14 cellular contexts compared by ENCODE assay signal in the genomic region with DNA sequence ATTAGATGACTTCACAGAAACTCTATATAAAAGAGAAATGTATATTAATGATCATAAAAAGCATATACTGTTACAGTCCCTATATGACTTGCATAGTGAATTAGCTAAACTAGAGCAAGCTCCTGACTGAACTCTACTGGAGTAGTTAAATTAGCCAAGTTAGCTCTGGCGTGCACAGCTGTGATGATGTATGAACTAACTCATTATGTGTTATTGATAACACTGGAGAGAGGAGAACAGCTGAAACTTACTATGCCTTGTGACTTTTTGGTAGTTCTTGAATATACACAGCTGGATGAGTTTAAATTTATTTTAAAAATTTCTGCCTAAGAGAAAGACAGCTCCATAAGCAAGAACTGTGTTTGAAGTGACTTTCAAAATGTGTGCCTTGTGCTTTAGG. TPM values are rescaled to one million over a fixed set of nuclear protein-coding genes. Genes with fewer than 3 reads are reported as not detected.
DNase-seq lines count a peak whose midpoint lies in the region; ATAC-seq, FAIRE-seq and TF ChIP-seq lines count a peak whose summit lies in the region.
"Had no signal": no experiment of that assay in that cellular context is flagged by ENCODE, and none has a peak within 500 bp of the region (broad histone marks: within the 10 kb centered on the region; RNA-seq: fewer than 3 reads in every experiment).

No MANE protein-coding gene starts in this region.

- 20% methylated on average over 1 of the region's 1 CpG; no CpG with 5 or more reads in 1 of the 2 experiments for WGBS in IMR-90 (ENCODE audit: extremely low coverage in 2 of 2, insufficient read length in 1 of 2), 2 experiments

- no peak overlapping the region for H3K56ac ChIP-seq in IMR-90 (ENCODE audit: extremely low read depth, insufficient read depth, low read length)

- H3K27me3 ChIP-seq in IMR-90 (ENCODE audit: control insufficient read depth, insufficient read depth, low read length) (no peaks in the 10 kb centered on the region), keratinocyte (ENCODE audit: control insufficient read depth, extremely low read depth, insufficient read depth, low read length) (no peaks in the 10 kb centered on the region)
- H3K27me3 ChIP-seq: body of pancreas, MG63 had no signal

- H3K23ac ChIP-seq in IMR-90 (ENCODE audit: low read depth, low read length) = peak overlapping the region; percentile 13; the same call in 1 of the 2 replicates

- peaks cover 91% of the 10 kb centered on the region for H3K36me3 Mint-ChIP-seq in activated T-helper 17 cell treated with anti-CD3 and anti-CD28 coated beads, Interleukin-2, amount 50 U/mL, for 72 hours (ENCODE audit: low read depth)

- peaks cover 100% of the 10 kb centered on the region for H3K79me2 ChIP-seq in keratinocyte (ENCODE audit: control insufficient read depth, insufficient read depth, low read length)

- no peak overlapping the region for H4K8ac ChIP-seq in IMR-90 (ENCODE audit: low read depth in 2 of 2, low read length in 2 of 2)

- CTCF ChIA-PET in IMR-90 (lab: Yijun Ruan, JAX) = interaction anchor here (0.6 kb wide), 1 partner anchor 455 kb away, joined by 3 read pairs; no protein-coding TSS in a partner anchor

- no peak overlapping the region for H3K4ac ChIP-seq in IMR-90 (ENCODE audit: low read depth, low read length)

- no peak overlapping the region for H3K14ac ChIP-seq in IMR-90 (replicated peaks; ENCODE audit: low read depth, low read length)

- no peak overlapping the region for H2AK5ac ChIP-seq in IMR-90 (ENCODE audit: low read depth, low read length)

- peaks cover 17% of the 10 kb centered on the region for H3K9me1 ChIP-seq in IMR-90 (ENCODE audit: insufficient read depth, low read length)
- no peaks in the 10 kb centered on the region for H3K9me1 ChIP-seq in keratinocyte (ENCODE audit: control insufficient read depth, extremely low read depth, insufficient read depth, low read length)

- H3K9ac ChIP-seq in IMR-90 (ENCODE audit: low read depth, low read length) = no peak overlapping the region
- peak overlapping the region; percentile 6 for H3K9ac ChIP-seq in keratinocyte (ENCODE audit: control insufficient read depth, extremely low read depth, insufficient read depth, low read length)

- H4K91ac ChIP-seq in IMR-90 (ENCODE audit: insufficient read depth, low read depth, low read length) = no peak overlapping the region

- no peak overlapping the region for H2AFZ ChIP-seq in IMR-90 (replicated peaks; ENCODE audit: low read length, poor library complexity)
- no peak overlapping the region for H2AFZ ChIP-seq in keratinocyte (ENCODE audit: control insufficient read depth, low read length)

- TF ChIP-seq CTCF in IMR-90 (conservative IDR thresholded peaks at IDR 0.05; ENCODE audit: low read depth, low read length) (no peak), keratinocyte (optimal IDR thresholded peaks at IDR 0.05 in 1 of 3, IDR thresholded peaks at IDR 0.05 in 1 of 3, conservative IDR thresholded peaks at IDR 0.05 in 1 of 3; ENCODE audit: extremely low read depth in 1 of 3, insufficient read depth in 2 of 3, low read length in 3 of 3) (no peak)

- no peak overlapping the region for H3K27ac ChIP-seq in IMR-90 (ENCODE audit: insufficient read depth, low read length)
- H3K27ac ChIP-seq in keratinocyte (ENCODE audit: control insufficient read depth, insufficient read depth, low read length) = peak overlapping the region; percentile 22
- H3K27ac ChIP-seq: body of pancreas had no signal

- peaks cover 23% of the 10 kb centered on the region for H3K4me1 ChIP-seq in IMR-90 (ENCODE audit: control insufficient read depth, insufficient read depth, low read length)
- H3K4me1 ChIP-seq in keratinocyte (ENCODE audit: control insufficient read depth, extremely low read depth, insufficient read depth, low read length) = peaks cover 91% of the 10 kb centered on the region

- no peak overlapping the region for H2BK20ac ChIP-seq in IMR-90 (ENCODE audit: low read depth, low read length)

- FAIRE-seq in keratinocyte (lab: Jason Lieb, UNC) = no peak

- in situ Hi-C loops in IMR-90 (cut with MboI; ENCODE audit: low sequenced_read_pairs) (no loop called here), G401 (cut with HindIII; ENCODE audit: low sequenced_read_pairs) (no loop called here)

- peak overlapping the region; percentile 55 for H3K4me3 Mint-ChIP-seq in activated T-helper 17 cell treated with anti-CD3 and anti-CD28 coated beads, Interleukin-2, amount 50 U/mL, for 72 hours

- intact Hi-C loops in IMR-90 (cut with micrococcal nuclease) = no loop called here

- peak in 2 of 3 experiments; percentile 32 to 62 for DNase-seq in NCI-H1417 (lab: John Stamatoyannopoulos, UW)
- no peak for DNase-seq in NCI-H1417 treated with DMSO at 0.1 percent for 48 hours (lab: John Stamatoyannopoulos, UW)
- peak; percentile 61 for DNase-seq in IMR-90
- no peak for DNase-seq in keratinocyte (ENCODE audit: low read depth, low spot score)
- no peak for DNase-seq in NCI-H2227 treated with DMSO at 0.1 percent for 48 hours (lab: John Stamatoyannopoulos, UW)
- no peak for DNase-seq in G401 (ENCODE audit: low spot score)
- no peak for DNase-seq in MV-4-11 (lab: John Stamatoyannopoulos, UW)
- DNase-seq: activated gamma-delta T cell treated with Interleukin-2 at 50 U/mL for 16 hours; body of pancreas; GF-D8; MG63; naive thymus-derived CD8-positive, alpha-beta T cell; WERI-Rb-1 had no signal

- H3K9me3 ChIP-seq in IMR-90 (ENCODE audit: control insufficient read depth, insufficient read depth, low read length) = no peaks in the 10 kb centered on the region
- no peaks in the 10 kb centered on the region for H3K9me3 ChIP-seq in keratinocyte (ENCODE audit: control insufficient read depth, low read depth, low read length)
- H3K9me3 ChIP-seq: body of pancreas, MG63 had no signal

- H3K27ac Mint-ChIP-seq in activated T-helper 17 cell treated with anti-CD3 and anti-CD28 coated beads, Interleukin-2, amount 50 U/mL, for 72 hours = no peak overlapping the region
- H3K27ac Mint-ChIP-seq: naive thymus-derived CD8-positive, alpha-beta T cell had no signal

- H3K36me3 ChIP-seq in IMR-90 (ENCODE audit: control insufficient read depth, insufficient read depth, low read length) (peaks cover 18% of the 10 kb centered on the region), keratinocyte (ENCODE audit: control insufficient read depth in 2 of 2, extremely low read depth in 1 of 2, insufficient read depth in 2 of 2, low read length in 2 of 2) (peaks cover 10 to 45% of the 10 kb centered on the region in 2 experiments)

- H2BK15ac ChIP-seq in IMR-90 (ENCODE audit: low read depth, low read length) = no peak overlapping the region

- peak overlapping the region; percentile 67; the same call in 1 of the 2 replicates for H3K4me2 ChIP-seq in IMR-90 (ENCODE audit: low read depth, low read length)
- H3K4me2 ChIP-seq in keratinocyte (ENCODE audit: control insufficient read depth, extremely low read depth, insufficient read depth, low read depth, low read length) = peak overlapping the region; percentile 28

- no peaks in the 10 kb centered on the region for H3K27me3 Mint-ChIP-seq in activated T-helper 17 cell treated with anti-CD3 and anti-CD28 coated beads, Interleukin-2, amount 50 U/mL, for 72 hours
- H3K27me3 Mint-ChIP-seq: naive thymus-derived CD8-positive, alpha-beta T cell had no signal

- TF ChIP-seq POLR2A in IMR-90 (IDR thresholded peaks at IDR 0.05; ENCODE audit: low read depth, low read length) = no peak

- H2BK5ac ChIP-seq in IMR-90 (ENCODE audit: low read depth, low read length, poor library complexity, severe bottlenecking) = no peak overlapping the region

- POLR2A ChIA-PET in IMR-90 (lab: Charles Lee; ENCODE audit: unreplicated experiment) = interaction anchor here (0.7 kb wide), 1 partner anchor 296 kb away, joined by 3 read pairs; no protein-coding TSS in a partner anchor

- BruUV-seq in IMR-90 (replicated peaks; lab: Mats Ljungman, UMichigan) = no TSS peak

- H3K79me1 ChIP-seq in IMR-90 (ENCODE audit: low read depth in 1 of 2, low read length in 2 of 2) = peaks cover 0 to 41% of the 10 kb centered on the region in 2 experiments; a peak in 2 of 4 replicates

- no peak for TF ChIP-seq RAD21 in IMR-90 (IDR thresholded peaks at IDR 0.05; ENCODE audit: low read length)

- H2BK120ac ChIP-seq in IMR-90 (ENCODE audit: low read depth, low read length) = no peak overlapping the region

- peaks cover 77% of the 10 kb centered on the region for H4K20me1 ChIP-seq in IMR-90 (ENCODE audit: insufficient read depth, low read length)
- H4K20me1 ChIP-seq in keratinocyte (ENCODE audit: control insufficient read depth, extremely low read depth, insufficient read depth, low read length) = peaks cover 17% of the 10 kb centered on the region

- peaks cover 54% of the 10 kb centered on the region for H3K4me1 Mint-ChIP-seq in activated T-helper 17 cell treated with anti-CD3 and anti-CD28 coated beads, Interleukin-2, amount 50 U/mL, for 72 hours

- no peak overlapping the region for H4K5ac ChIP-seq in IMR-90 (ENCODE audit: low read depth, low read length)

- dilution Hi-C loops in IMR-90 (cut with HindIII; ENCODE audit: low sequenced_read_pairs, unreplicated experiment) (no loop called here), keratinocyte (cut with MboI; ENCODE audit: extremely low pct_ligation_motif_present, low sequenced_read_pairs) (no loop called here)

- no peak overlapping the region for H2AK9ac ChIP-seq in IMR-90 (replicated peaks; ENCODE audit: low read depth, low read length, poor library complexity)

- H3K4me3 ChIP-seq in IMR-90 (ENCODE audit: insufficient read depth, low read depth, low read length) (no peak overlapping the region), keratinocyte (ENCODE audit: control insufficient read depth in 2 of 3, extremely low read depth in 1 of 3, insufficient read depth in 2 of 3, low read depth in 1 of 3, low read length in 3 of 3) (peak overlapping the region in 1 of 3 experiments; percentile 4)
- H3K4me3 ChIP-seq: body of pancreas, MG63 had no signal

- ATAC-seq in IMR-90 (ENCODE audit: low read depth) = peak; percentile 19; the same call in 1 of the 2 replicates
- no peak for ATAC-seq in activated T-helper 17 cell treated with anti-CD3 and anti-CD28 coated beads, Interleukin-2, amount 50 U/mL, for 72 hours (replicated peaks)
- ATAC-seq: body of pancreas; naive thymus-derived CD8-positive, alpha-beta T cell had no signal

- no peaks in the 10 kb centered on the region for H3K9me3 Mint-ChIP-seq in activated T-helper 17 cell treated with anti-CD3 and anti-CD28 coated beads, Interleukin-2, amount 50 U/mL, for 72 hours
- H3K9me3 Mint-ChIP-seq: naive thymus-derived CD8-positive, alpha-beta T cell had no signal

- no peak overlapping the region for H3K18ac ChIP-seq in IMR-90 (ENCODE audit: low read depth, low read length)

RNA-seq across cellular contexts. Expression of a gene that starts 8.1 kb away (rescaled TPM):
- 70.8 and 76.4 TPM in 2 replicates for total RNA-seq in IMR-90 (2012; rRNA removed)
- polyA plus RNA-seq in IMR-90 (2012; rRNA removed) (11.5 and 12.6 TPM in 2 replicates), keratinocyte (41.5 to 62.0 TPM (median 44.6 TPM) in 3 replicates)
- polyA plus RNA-seq in IMR-90 (2012; cell fraction: cytosol; rRNA removed) = 3.2 and 3.7 TPM in 2 replicates
- 3.3 and 39.5 TPM in 2 replicates for polyA plus RNA-seq in IMR-90 (2012; cell fraction: nucleus; rRNA removed; ENCODE audit: low replicate concordance)
- 10 to 100 TPM; 44.4 to 57.3 TPM for total RNA-seq in activated T-helper 17 cell treated with anti-CD3 and anti-CD28 coated beads, Interleukin-2, amount 50 U/mL, for 72 hours
- 22.3 TPM for polyA plus RNA-seq in keratinocyte (2011; ENCODE audit: low read depth)
- polyA plus RNA-seq in keratinocyte (2011; cell fraction: cytosol; rRNA removed) = 24.6 and 53.9 TPM in 2 replicates
- polyA plus RNA-seq in keratinocyte (2011; cell fraction: nucleus; rRNA removed) = 42.8 and 54.5 TPM in 2 replicates
- polyA plus RNA-seq in keratinocyte (2012; ENCODE audit: low replicate concordance) = 42.8 and 45.7 TPM in 2 replicates
- polyA minus RNA-seq in keratinocyte = 45.3 to 110 TPM (median 47.2 TPM) in 3 replicates
- 21.5 TPM for polyA minus RNA-seq in keratinocyte (2011; cell fraction: cytosol; rRNA and poly(A)+ RNA removed)
- polyA minus RNA-seq in keratinocyte (2011; cell fraction: nucleus; rRNA and poly(A)+ RNA removed) = 50.3 and 114 TPM in 2 replicates
- 26.5 and 33.1 TPM in 2 replicates for total RNA-seq in G401 (2014; rRNA removed; shearing (Covaris generic))

Comparison
In these comparisons a context has a peak if more than half of its experiments do, and no peak if none do; other contexts are left out.
1. DNase-seq: peak in NCI-H1417 (2 of 3) and IMR-90 (single experiment); none in NCI-H1417 treated with DMSO at 0.1 percent for 48 hours (single experiment), keratinocyte (single experiment), NCI-H2227 treated with DMSO at 0.1 percent for 48 hours (single experiment), G401 (single experiment) and MV-4-11 (single experiment).